Comparison of ENCODE assay signal across 8 cellular contexts in the genomic region with DNA sequence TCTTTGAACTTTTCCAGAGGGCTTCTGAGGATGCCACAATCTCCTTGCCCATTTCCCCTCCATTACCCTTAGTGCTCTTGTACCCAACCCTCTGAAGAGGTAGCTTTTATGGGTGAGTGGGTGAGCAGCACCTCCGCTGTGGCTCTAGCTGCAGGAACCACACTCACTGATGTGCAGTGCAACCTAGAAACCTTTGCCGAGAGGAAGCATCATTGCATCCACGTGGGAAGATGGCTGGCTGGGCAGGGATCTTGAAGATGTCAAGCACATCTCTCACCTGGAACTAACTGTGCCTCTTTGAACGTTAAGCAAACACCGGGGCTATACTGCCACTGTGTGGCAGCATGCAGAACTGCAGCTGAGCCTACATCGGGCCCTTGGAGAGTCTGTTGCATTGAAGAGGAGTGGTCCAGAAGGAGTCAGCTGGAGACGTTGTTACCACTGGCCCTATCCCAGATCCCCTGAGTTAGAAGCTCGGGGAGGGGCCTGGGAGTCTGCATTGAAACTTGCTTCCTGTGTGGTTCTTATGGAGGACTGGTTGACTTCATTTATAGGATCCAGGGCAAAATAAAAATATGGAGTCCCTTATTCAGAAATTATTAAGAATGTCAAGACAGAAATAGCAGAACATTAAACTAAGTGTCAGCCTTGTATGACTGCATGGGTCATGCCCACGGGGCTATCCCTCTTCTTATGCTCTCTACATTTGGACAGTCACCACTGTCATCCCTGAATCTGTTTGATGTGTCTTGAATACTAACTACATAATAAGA. TPM values are rescaled to one million over a fixed set of nuclear protein-coding genes. Genes with fewer than 3 reads are reported as not detected.
DNase-seq lines count a peak whose midpoint lies in the region; ATAC-seq and TF ChIP-seq lines count a peak whose summit lies in the region.

No MANE protein-coding gene starts in this region.

- TF ChIP-seq CTCF in HFF-Myc (IDR thresholded peaks at IDR 0.05; ENCODE audit: low read depth, low read length, missing control alignments) (peak; percentile 99), retinal pigment epithelial cell (conservative IDR thresholded peaks at IDR 0.05; ENCODE audit: low read depth, low read length) (peak; percentile 100)

- DNase-seq in GM03348 (ENCODE audit: low spot score) (peak; percentile 81), HFF-Myc (ENCODE audit: extremely low read depth, low read depth) (no peak), NCI-H1105 treated with DMSO at 0.1 percent for 48 hours (lab: John Stamatoyannopoulos, UW) (peak; percentile 77), SW480 (ENCODE audit: low spot score) (peak; percentile 64), amniotic epithelial cell (ENCODE audit: low read depth) (peak; percentile 67), left cardiac atrium (peak; percentile 54), retinal pigment epithelial cell (ENCODE audit: low read depth) (no peak)

- H3K4me3 ChIP-seq in HFF-Myc (replicated peaks; ENCODE audit: low read depth, low read length) (no peak overlapping the region), retinal pigment epithelial cell (ENCODE audit: low read length) (no peak overlapping the region)

- intact Hi-C loops in left cardiac atrium (cut with DNase I): loop anchor here in 1 of 2 donors (1.0 to 10.0 kb wide), 2 partner anchors 150 to 242 kb away; no protein-coding TSS in a partner anchor

- peak; percentile 62 to 69 for ATAC-seq in left cardiac atrium
- no peak for ATAC-seq in HG03457 (IDR thresholded peaks at IDR 0.05; ENCODE audit: unreplicated experiment)

RNA-seq across cellular contexts. Expression of a gene that starts 28.7 kb away (rescaled TPM):
- 100 to 1,000 TPM in 1 of 2 donors, 10 to 100 TPM in 1; 88.5 to 207 TPM for total RNA-seq in left cardiac atrium

RNA-seq across cellular contexts. Expression of a gene that starts 33.4 kb away (rescaled TPM):
- 100 to 1,000 TPM in 1 of 2 donors, 10 to 100 TPM in 1; 91.7 to 185 TPM for total RNA-seq in left cardiac atrium

Comparison
In these comparisons a context has a peak if more than half of its experiments do, and no peak if none do; other contexts are left out.
1. DNase-seq: peak in GM03348 (single experiment), NCI-H1105 treated with DMSO at 0.1 percent for 48 hours (single experiment), SW480 (single experiment), amniotic epithelial cell (single experiment) and left cardiac atrium (single experiment); none in HFF-Myc (single experiment) and retinal pigment epithelial cell (single experiment).